In the genomic region with DNA sequence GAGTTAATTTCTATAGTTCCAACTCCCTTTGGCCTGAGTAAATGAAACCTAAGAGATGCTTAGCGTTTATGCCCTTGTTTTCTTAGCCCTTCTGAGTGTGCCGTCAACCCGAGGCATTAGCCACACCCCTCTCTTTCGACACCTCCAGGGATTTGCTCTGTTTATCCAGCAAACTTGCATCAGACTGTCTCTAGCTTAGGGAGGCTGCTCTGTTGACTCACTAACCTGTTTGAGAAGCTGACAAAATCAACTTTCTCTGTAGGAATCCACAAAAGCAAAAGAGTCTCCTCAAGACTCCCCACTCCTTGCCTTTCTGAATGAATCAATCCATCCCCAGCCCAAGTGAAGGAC, we compare ENCODE assay signal across 8 cellular contexts.
DNase-seq lines count a peak whose midpoint lies in the region; ATAC-seq and TF ChIP-seq lines count a peak whose summit lies in the region.

No MANE protein-coding gene starts in this region.

- H3K27ac Mint-ChIP-seq in neural crest cell (ENCODE audit: unreplicated experiment) = peak overlapping the region; percentile 15
- H3K27ac Mint-ChIP-seq in activated CD8-positive, alpha-beta memory T cell treated with anti-CD3 and anti-CD28 coated beads, Interleukin-2, amount 10 ng/mL, durations not matched to agents 7 days and 5 days = no peak overlapping the region
- no peak overlapping the region for H3K27ac Mint-ChIP-seq in activated CD4-positive, alpha-beta T cell treated with anti-CD3 and anti-CD28 coated beads for 36 hours

- TF ChIP-seq CTCF in epithelial cell of proximal tubule (conservative IDR thresholded peaks at IDR 0.05; ENCODE audit: low read depth, low read length) (no peak), neural crest cell (conservative IDR thresholded peaks at IDR 0.05) (no peak)

- no peak overlapping the region for H3K23ac ChIP-seq in neuronal stem cell (ENCODE audit: low read depth, low read length, poor library complexity)

- H2BK15ac ChIP-seq in neuronal stem cell (ENCODE audit: low read length) = no peak overlapping the region

- H3K4me2 ChIP-seq in neuronal stem cell (ENCODE audit: insufficient read depth, low read length, poor library complexity, severe bottlenecking) = no peak overlapping the region

- CTCF ChIA-PET in activated CD8-positive, alpha-beta memory T cell treated with anti-CD3 and anti-CD28 coated beads, Interleukin-2, amount 10 ng/mL, durations not matched to agents 7 days and 5 days (lab: Charles Lee) = no interaction called here
- CTCF ChIA-PET in activated CD4-positive, alpha-beta T cell treated with anti-CD3 and anti-CD28 coated beads for 36 hours (lab: Charles Lee) = no interaction called here

- no peaks in the 10 kb centered on the region for H3K4me1 ChIP-seq in neuronal stem cell (ENCODE audit: control insufficient read depth in 2 of 2, insufficient read depth in 1 of 2, low read depth in 1 of 2, low read length in 2 of 2)

- H3K4me3 ChIP-seq in epithelial cell of proximal tubule (ENCODE audit: low read depth, low read length) = no peak overlapping the region
- no peak overlapping the region for H3K4me3 ChIP-seq in neuronal stem cell (ENCODE audit: low read length in 2 of 2)

- H3K9ac ChIP-seq in neuronal stem cell (ENCODE audit: low read depth, low read length, poor library complexity) = no peak overlapping the region

- no peak overlapping the region for H2BK120ac ChIP-seq in neuronal stem cell (ENCODE audit: low read depth, low read length)

- no peak overlapping the region for H2BK12ac ChIP-seq in neuronal stem cell (ENCODE audit: low read length)

- WGBS in neuronal stem cell (ENCODE audit: extremely low coverage in 2 of 2, insufficient read length in 2 of 2, insufficient replicate concordance in 1 of 2), 2 donors = no CpG with 5 or more reads among the region's 4 CpGs

- H2AFZ ChIP-seq in neuronal stem cell (ENCODE audit: low read length) = no peak overlapping the region

- peaks cover 16% of the 10 kb centered on the region for H3K4me1 Mint-ChIP-seq in neural crest cell
- H3K4me1 Mint-ChIP-seq in activated CD8-positive, alpha-beta memory T cell treated with anti-CD3 and anti-CD28 coated beads, Interleukin-2, amount 10 ng/mL, durations not matched to agents 7 days and 5 days = no peaks in the 10 kb centered on the region
- H3K4me1 Mint-ChIP-seq in activated CD4-positive, alpha-beta T cell treated with anti-CD3 and anti-CD28 coated beads for 36 hours = no peaks in the 10 kb centered on the region

- no peak overlapping the region for H3K4me3 Mint-ChIP-seq in neural crest cell
- H3K4me3 Mint-ChIP-seq in activated CD8-positive, alpha-beta memory T cell treated with anti-CD3 and anti-CD28 coated beads, Interleukin-2, amount 10 ng/mL, durations not matched to agents 7 days and 5 days = no peak overlapping the region
- no peak overlapping the region for H3K4me3 Mint-ChIP-seq in activated CD4-positive, alpha-beta T cell treated with anti-CD3 and anti-CD28 coated beads for 36 hours

- DNase-seq in DMS153 (lab: John Stamatoyannopoulos, UW) = peak; percentile 45
- DNase-seq in NCI-H2196 treated with DMSO at 0.1 percent for 48 hours (lab: John Stamatoyannopoulos, UW; ENCODE audit: unreplicated experiment) = peak; percentile 19
- peak; percentile 89 for DNase-seq in epithelial cell of proximal tubule (ENCODE audit: low read depth)
- no peak for DNase-seq in neural crest cell (ENCODE audit: low read depth, low spot score)
- no peak for DNase-seq in head of caudate nucleus
- no peak for DNase-seq in activated CD8-positive, alpha-beta memory T cell treated with anti-CD3 and anti-CD28 coated beads, Interleukin-2, amount 10 ng/mL, durations not matched to agents 7 days and 5 days
- DNase-seq in neuronal stem cell (ENCODE audit: low spot score) = no peak
- no peak for DNase-seq in activated CD4-positive, alpha-beta T cell treated with anti-CD3 and anti-CD28 coated beads for 36 hours

- no peak overlapping the region for H3K14ac ChIP-seq in neuronal stem cell (ENCODE audit: low read length)

- H2BK5ac ChIP-seq in neuronal stem cell (ENCODE audit: low read length) = no peak overlapping the region

- no peak overlapping the region for H3K27ac ChIP-seq in neuronal stem cell (replicated peaks; ENCODE audit: low read length)

- no peaks in the 10 kb centered on the region for H3K27me3 Mint-ChIP-seq in neural crest cell (ENCODE audit: low read depth)
- H3K27me3 Mint-ChIP-seq in activated CD8-positive, alpha-beta memory T cell treated with anti-CD3 and anti-CD28 coated beads, Interleukin-2, amount 10 ng/mL, durations not matched to agents 7 days and 5 days = no peaks in the 10 kb centered on the region
- peaks cover 2% of the 10 kb centered on the region for H3K27me3 Mint-ChIP-seq in activated CD4-positive, alpha-beta T cell treated with anti-CD3 and anti-CD28 coated beads for 36 hours

- no peaks in the 10 kb centered on the region for H3K79me1 ChIP-seq in neuronal stem cell (ENCODE audit: low read depth, low read length)

- H3K36me3 ChIP-seq in neuronal stem cell (replicated peaks in 1 of 2; ENCODE audit: control insufficient read depth in 2 of 2, insufficient read depth in 2 of 2, low read length in 2 of 2) = no peaks in the 10 kb centered on the region

- H3K18ac ChIP-seq in neuronal stem cell (ENCODE audit: low read length) = no peak overlapping the region

- peaks cover 0 to 5% (median 0%) of the 10 kb centered on the region in 3 experiments for H3K27me3 ChIP-seq in neuronal stem cell (ENCODE audit: control insufficient read depth in 3 of 3, insufficient read depth in 3 of 3, low read depth in 1 of 3, low read length in 3 of 3)

- ATAC-seq in activated CD8-positive, alpha-beta memory T cell treated with anti-CD3 and anti-CD28 coated beads, Interleukin-2, amount 10 ng/mL, durations not matched to agents 7 days and 5 days = no peak
- ATAC-seq in activated CD4-positive, alpha-beta T cell treated with anti-CD3 and anti-CD28 coated beads for 36 hours = no peak

- H3K4ac ChIP-seq in neuronal stem cell (ENCODE audit: low read length) = no peak overlapping the region

- no peaks in the 10 kb centered on the region for H3K9me3 ChIP-seq in neuronal stem cell (replicated peaks in 1 of 2; ENCODE audit: control insufficient read depth in 2 of 2, insufficient read depth in 1 of 2, low read depth in 1 of 2, low read length in 2 of 2)

- POLR2A ChIA-PET in activated CD4-positive, alpha-beta T cell treated with anti-CD3 and anti-CD28 coated beads for 36 hours (lab: Charles Lee) = no interaction called here

- H2AK5ac ChIP-seq in neuronal stem cell (ENCODE audit: low read depth, low read length) = no peak overlapping the region

- H4K8ac ChIP-seq in neuronal stem cell (ENCODE audit: low read depth, low read length) = no peak overlapping the region

- H3K9me3 Mint-ChIP-seq in neural crest cell = no peaks in the 10 kb centered on the region
- H3K9me3 Mint-ChIP-seq in activated CD8-positive, alpha-beta memory T cell treated with anti-CD3 and anti-CD28 coated beads, Interleukin-2, amount 10 ng/mL, durations not matched to agents 7 days and 5 days (ENCODE audit: low read depth) = no peaks in the 10 kb centered on the region
- H3K9me3 Mint-ChIP-seq in activated CD4-positive, alpha-beta T cell treated with anti-CD3 and anti-CD28 coated beads for 36 hours (ENCODE audit: low read depth) = no peaks in the 10 kb centered on the region

- no peak overlapping the region for H4K91ac ChIP-seq in neuronal stem cell (ENCODE audit: low read depth, low read length, poor library complexity)

- no peaks in the 10 kb centered on the region for H3K36me3 Mint-ChIP-seq in neural crest cell (ENCODE audit: low read depth)
- no peaks in the 10 kb centered on the region for H3K36me3 Mint-ChIP-seq in activated CD8-positive, alpha-beta memory T cell treated with anti-CD3 and anti-CD28 coated beads, Interleukin-2, amount 10 ng/mL, durations not matched to agents 7 days and 5 days
- H3K36me3 Mint-ChIP-seq in activated CD4-positive, alpha-beta T cell treated with anti-CD3 and anti-CD28 coated beads for 36 hours (ENCODE audit: low read depth) = no peaks in the 10 kb centered on the region

- intact Hi-C loops in head of caudate nucleus (cut with DNase I) = no loop called here
- intact Hi-C loops in activated CD4-positive, alpha-beta T cell treated with anti-CD3 and anti-CD28 coated beads for 36 hours (cut with DNase I, micrococcal nuclease) = no loop called here

Comparison
In these comparisons a context has a peak if more than half of its experiments do, and no peak if none do; other contexts are left out.
1. DNase-seq: peak in DMS153 (single experiment), NCI-H2196 treated with DMSO at 0.1 percent for 48 hours (single experiment) and epithelial cell of proximal tubule (single experiment); none in neural crest cell (single experiment), head of caudate nucleus (0 of 42), activated CD8-positive, alpha-beta memory T cell treated with anti-CD3 and anti-CD28 coated beads, Interleukin-2, amount 10 ng/mL, durations not matched to agents 7 days and 5 days (single experiment), neuronal stem cell (single experiment) and activated CD4-positive, alpha-beta T cell treated with anti-CD3 and anti-CD28 coated beads for 36 hours (single experiment).